In genomic region chr10:97263971-97264370, GRCh38 we compare ENCODE assay signal across 23 cellular contexts. TPM values are rescaled to one million over a fixed set of nuclear protein-coding genes. Genes with fewer than 3 reads are reported as not detected.
DNase-seq lines count a peak whose midpoint lies in the region; ATAC-seq and TF ChIP-seq lines count a peak whose summit lies in the region.
"Had no signal": no experiment of that assay in that cellular context is flagged by ENCODE, and none has a peak within 500 bp of the region (broad histone marks: within the 10 kb centered on the region; RNA-seq: fewer than 3 reads in every experiment).

No MANE protein-coding gene starts in this region.

- peaks cover 2% of the 10 kb centered on the region for H3K79me1 ChIP-seq in mesendoderm (ENCODE audit: low read length)

- H2AK5ac ChIP-seq in mesendoderm (ENCODE audit: low read length), result no peak overlapping the region

- TF ChIP-seq CTCF in GM23338 (conservative IDR thresholded peaks at IDR 0.05; ENCODE audit: low read depth in 2 of 2) (no peak), endodermal cell (conservative IDR thresholded peaks at IDR 0.05) (no peak), osteoblast (IDR thresholded peaks at IDR 0.05; ENCODE audit: extremely low read depth, low read depth, low read length) (no peak)

- H3K56ac ChIP-seq in mesendoderm (ENCODE audit: low read length), result no peak overlapping the region

- H4K5ac ChIP-seq in mesendoderm (ENCODE audit: low read length), result no peak overlapping the region

- H3K4me2 ChIP-seq in GM23338 (no peak overlapping the region), mesendoderm (ENCODE audit: low read length) (no peak overlapping the region), osteoblast (ENCODE audit: insufficient read depth, low read length) (no peak overlapping the region)
- H3K4me2 ChIP-seq: BLaER1 had no signal

- no peak overlapping the region for H2BK120ac ChIP-seq in mesendoderm (ENCODE audit: low read depth, low read length)

- DNase-seq in GM23338 (ENCODE audit: low spot score) (no peak), endodermal cell (peak; percentile 73), mesendoderm (peak; percentile 90), osteoblast (ENCODE audit: insufficient read length, low spot score, missing footprints) (no peak)
- DNase-seq: 8988T; ACHN; BE2C; C1 segment of cervical spinal cord; CD4-positive, alpha-beta memory T cell; CD4-positive, CD25-positive, alpha-beta regulatory T cell; CD8-positive, alpha-beta memory T cell; COR-L47; DMS 273 treated with DMSO at 0.1 percent for 48 hours; DMS153; DMS53; DMS79; DND-41; EL; GF-D8 had no signal

- peak overlapping the region; percentile 73; the same call in 1 of the 2 replicates for H3K27ac ChIP-seq in GM23338 (ENCODE audit: low read depth)
- H3K27ac ChIP-seq in endodermal cell (ENCODE audit: low read depth, low read length), result no peak overlapping the region
- H3K27ac ChIP-seq in mesendoderm (ENCODE audit: low read depth, low read length), result no peak overlapping the region
- no peak overlapping the region for H3K27ac ChIP-seq in osteoblast (ENCODE audit: low read depth, low read length)
- H3K27ac ChIP-seq: BLaER1 had no signal

- H3K27ac Mint-ChIP-seq in GM23338, result no peak overlapping the region
- peak overlapping the region; percentile 91 for H3K27ac Mint-ChIP-seq in endodermal cell

- peaks cover 22% of the 10 kb centered on the region; the same call in 2 of the 3 replicates for H3K36me3 Mint-ChIP-seq in GM23338 (ENCODE audit: low read depth)
- H3K36me3 Mint-ChIP-seq in endodermal cell (ENCODE audit: low read depth), result peaks cover 37% of the 10 kb centered on the region

- H3K23ac ChIP-seq in mesendoderm (ENCODE audit: low read length), result no peak overlapping the region

- H3K4me3 Mint-ChIP-seq in GM23338 (no peak overlapping the region), endodermal cell (no peak overlapping the region)
- H3K4me3 Mint-ChIP-seq: CD14-positive monocyte; CD4-positive, alpha-beta memory T cell; CD4-positive, CD25-positive, alpha-beta regulatory T cell; CD8-positive, alpha-beta memory T cell had no signal

- H3K27me3 Mint-ChIP-seq in GM23338 (ENCODE audit: insufficient read depth, low read depth, poor library complexity), result peaks cover 4% of the 10 kb centered on the region
- no peaks in the 10 kb centered on the region for H3K27me3 Mint-ChIP-seq in endodermal cell (ENCODE audit: insufficient read depth)
- H3K27me3 Mint-ChIP-seq: CD4-positive, alpha-beta memory T cell; CD4-positive, CD25-positive, alpha-beta regulatory T cell; CD8-positive, alpha-beta memory T cell had no signal

- H4K20me1 ChIP-seq in GM23338 (replicated peaks; ENCODE audit: insufficient read depth) (peaks cover 5% of the 10 kb centered on the region; the same call in 1 of the 2 replicates), osteoblast (ENCODE audit: insufficient read depth, low read length) (no peaks in the 10 kb centered on the region)
- H4K20me1 ChIP-seq: BLaER1 had no signal

- 43 to 63% methylated on average over 1 to 5 of the region's 5 CpGs for WGBS in endodermal cell (ENCODE audit: insufficient coverage in 1 of 2, insufficient read length in 1 of 2), 2 experiments
- WGBS in mesendoderm (ENCODE audit: extremely low coverage, insufficient coverage, low lambda C conversion rate), result no CpG with 5 or more reads among the region's 5 CpGs

- peak overlapping the region; percentile 16 for H3K9ac ChIP-seq in endodermal cell (ENCODE audit: extremely low read depth, low read length, poor library complexity, severe bottlenecking)
- no peak overlapping the region for H3K9ac ChIP-seq in mesendoderm (ENCODE audit: low read length)
- H3K9ac ChIP-seq: BLaER1 had no signal

- H3K4ac ChIP-seq in mesendoderm (ENCODE audit: low read depth, low read length), result no peak overlapping the region

- H3K9me2 ChIP-seq in GM23338 (ENCODE audit: insufficient read depth), result no peaks in the 10 kb centered on the region

- H3K4me1 ChIP-seq in GM23338 (ENCODE audit: insufficient read depth), result peaks cover 14% of the 10 kb centered on the region
- peaks cover 3% of the 10 kb centered on the region for H3K4me1 ChIP-seq in endodermal cell (ENCODE audit: control insufficient read depth, insufficient read depth, low read length)
- peaks cover 8% of the 10 kb centered on the region for H3K4me1 ChIP-seq in mesendoderm (ENCODE audit: control insufficient read depth, low read depth, low read length)
- H3K4me1 ChIP-seq in osteoblast (ENCODE audit: insufficient read depth, low read length), result no peaks in the 10 kb centered on the region
- H3K4me1 ChIP-seq: BE2C, BLaER1 had no signal

- H3K27me3 ChIP-seq in GM23338 (ENCODE audit: insufficient read depth) (no peaks in the 10 kb centered on the region), endodermal cell (ENCODE audit: control insufficient read depth, insufficient read depth, low read length, poor library complexity, severe bottlenecking) (no peaks in the 10 kb centered on the region), mesendoderm (ENCODE audit: insufficient read depth, low read length, poor library complexity) (no peaks in the 10 kb centered on the region), osteoblast (ENCODE audit: insufficient read depth, low read length) (no peaks in the 10 kb centered on the region)
- H3K27me3 ChIP-seq: BE2C, BLaER1 had no signal

- H3K18ac ChIP-seq in mesendoderm (ENCODE audit: low read length), result no peak overlapping the region

- H3K4me1 Mint-ChIP-seq in GM23338 (peaks cover 18% of the 10 kb centered on the region), endodermal cell (peaks cover 25% of the 10 kb centered on the region)
- H3K4me1 Mint-ChIP-seq: CD14-positive monocyte had no signal

- H2BK5ac ChIP-seq in mesendoderm (ENCODE audit: low read length), result no peak overlapping the region

- H3K79me2 ChIP-seq in GM23338 (replicated peaks; ENCODE audit: insufficient read depth) (peaks cover 30% of the 10 kb centered on the region), mesendoderm (ENCODE audit: control insufficient read depth, insufficient read depth, low read length) (no peaks in the 10 kb centered on the region), osteoblast (ENCODE audit: insufficient read depth, low read length) (peaks cover 15% of the 10 kb centered on the region)

- H3K36me3 ChIP-seq in GM23338 (ENCODE audit: insufficient read depth) (peaks cover 4% of the 10 kb centered on the region; the same call in 1 of the 2 replicates), endodermal cell (ENCODE audit: control insufficient read depth, insufficient read depth, low read length) (peaks cover 22% of the 10 kb centered on the region), mesendoderm (ENCODE audit: control insufficient read depth, insufficient read depth, low read length) (no peaks in the 10 kb centered on the region), osteoblast (ENCODE audit: insufficient read depth, low read length) (no peaks in the 10 kb centered on the region)
- H3K36me3 ChIP-seq: BE2C had no signal

- H3K4me3 ChIP-seq in GM23338 (no peak overlapping the region), endodermal cell (ENCODE audit: low read length) (no peak overlapping the region), mesendoderm (ENCODE audit: low read length) (no peak overlapping the region), osteoblast (ENCODE audit: insufficient read depth, low read length) (no peak overlapping the region)
- H3K4me3 ChIP-seq: BLaER1 had no signal

- H3F3A ChIP-seq in GM23338 (replicated peaks; ENCODE audit: low read depth), result 0 out of 2 replicates have a peak, but pooled peaks cover 2% of the 10 kb centered on the region

- H4K8ac ChIP-seq in mesendoderm (ENCODE audit: low read depth, low read length), result no peak overlapping the region

- 0 out of 3 replicates have a peak, but pooled peaks cover 3% of the 10 kb centered on the region for H3K9me3 Mint-ChIP-seq in GM23338
- peaks cover 10% of the 10 kb centered on the region for H3K9me3 Mint-ChIP-seq in endodermal cell
- H3K9me3 Mint-ChIP-seq: CD4-positive, alpha-beta memory T cell; CD4-positive, CD25-positive, alpha-beta regulatory T cell; CD8-positive, alpha-beta memory T cell had no signal

- no peak overlapping the region for H2AFZ ChIP-seq in GM23338
- H2AFZ ChIP-seq in osteoblast (ENCODE audit: low read length), result no peak overlapping the region

- H2BK15ac ChIP-seq in mesendoderm (replicated peaks; ENCODE audit: low read depth), result no peak overlapping the region

- ATAC-seq in GM23338 (no peak), GM18873 (IDR thresholded peaks at IDR 0.05; ENCODE audit: low FRiP score, unreplicated experiment) (no peak), HG02840 (IDR thresholded peaks at IDR 0.05; ENCODE audit: low FRiP score, unreplicated experiment) (no peak)

- H3K9me3 ChIP-seq in endodermal cell (ENCODE audit: control insufficient read depth, low read length), result peaks cover 8% of the 10 kb centered on the region
- H3K9me3 ChIP-seq in osteoblast (ENCODE audit: low read depth, low read length), result no peaks in the 10 kb centered on the region
- H3K9me3 ChIP-seq: BE2C had no signal

TF ChIP-seq in GM23338, 12 proteins besides CTCF, POLR2A, EP300 and RAD21 (continues in another document):
- no peak for TF ChIP-seq CREB1 (CRISPR knock-in tag; IDR thresholded peaks at IDR 0.05; ENCODE audit: low read depth)
- TF ChIP-seq NANOG (IDR thresholded peaks at IDR 0.05; ENCODE audit: borderline replicate concordance), result no peak
- no peak for TF ChIP-seq ETS1 (IDR thresholded peaks at IDR 0.05)
- TF ChIP-seq STAT1 (IDR thresholded peaks at IDR 0.05; ENCODE audit: unreplicated experiment), result no peak
- TF ChIP-seq JUNB (IDR thresholded peaks at IDR 0.05; ENCODE audit: unreplicated experiment), result no peak

RNA-seq across cellular contexts. Expression of gene ARHGAP19, which starts 28.5 kb away (rescaled TPM):
- 35.9 and 38.8 TPM in 2 replicates for total RNA-seq in GM23338 (2014; rRNA removed; shearing (Covaris generic))
- polyA plus RNA-seq in GM23338 (2016; fragmentation: Nextera tagmentation; extraction: Ambion mirVana), result 7.6 and 11.5 TPM in 2 replicates
- total RNA-seq in endodermal cell, result 10 to 100 TPM; 26.8 to 47.6 TPM
- polyA plus RNA-seq in endodermal cell (2013, experiment 1 of 2), result 31.1 TPM
- 30.3 TPM for polyA plus RNA-seq in endodermal cell (2013, experiment 2 of 2)
- polyA plus RNA-seq in mesendoderm (2013, experiment 1 of 2), result 29.4 TPM
- polyA plus RNA-seq in mesendoderm (2013, experiment 2 of 2), result 28.1 TPM
- 7.7 and 8.7 TPM in 2 replicates for total RNA-seq in osteoblast

RNA-seq across cellular contexts. Expression of gene FRAT1, which starts 55.1 kb away (rescaled TPM):
- 6.1 and 8.5 TPM in 2 replicates for total RNA-seq in GM23338 (2014; rRNA removed; shearing (Covaris generic))
- 1.4 and 1.7 TPM in 2 replicates for polyA plus RNA-seq in GM23338 (2016; fragmentation: Nextera tagmentation; extraction: Ambion mirVana)
- total RNA-seq in endodermal cell (1 to 10 TPM; 6.5 to 7.3 TPM), osteoblast (3.3 and 3.8 TPM in 2 replicates)
- polyA plus RNA-seq in endodermal cell (2013, experiment 1 of 2), result 3.2 TPM
- polyA plus RNA-seq in endodermal cell (2013, experiment 2 of 2), result 2.2 TPM
- 2.5 TPM for polyA plus RNA-seq in mesendoderm (2013, experiment 1 of 2)
- 2.2 TPM for polyA plus RNA-seq in mesendoderm (2013, experiment 2 of 2)

Comparison
In these comparisons a context has a peak if more than half of its experiments do, and no peak if none do; other contexts are left out.
1. DNase-seq: peak in endodermal cell (single experiment) and mesendoderm (single experiment); none in GM23338 (single experiment) and osteoblast (single experiment).